In the genomic region with DNA sequence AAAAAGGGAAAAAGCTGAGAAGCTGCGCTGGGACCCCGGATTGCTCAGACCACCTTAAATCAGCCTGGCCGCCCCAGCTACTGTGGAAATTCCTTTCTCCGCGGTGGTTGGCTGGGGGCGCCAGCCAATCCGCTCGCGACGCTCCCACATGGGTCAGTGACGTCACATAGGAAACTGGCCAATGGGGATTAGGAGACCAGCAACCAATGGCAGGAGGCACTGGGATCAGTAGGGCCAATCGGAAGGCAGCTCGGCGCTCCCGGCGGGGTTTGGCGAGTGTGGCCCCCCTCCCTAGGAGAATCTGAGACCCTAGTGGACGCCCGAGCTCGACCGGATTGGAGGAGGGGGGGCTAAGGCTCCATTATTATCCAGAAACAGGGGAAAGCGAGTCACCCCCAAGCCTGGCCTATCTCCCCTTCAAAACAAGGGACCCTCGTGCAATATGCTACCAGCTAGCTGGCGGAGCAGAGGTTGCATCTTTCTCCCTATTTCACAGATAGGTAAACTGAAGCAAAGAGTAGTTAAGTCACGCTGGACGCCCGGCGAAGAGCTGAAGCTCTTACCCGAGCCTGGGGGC, we compare ENCODE assay signal across 8 cellular contexts. TPM values are rescaled to one million over a fixed set of nuclear protein-coding genes. Genes with fewer than 3 reads are reported as not detected.
DNase-seq lines count a peak whose midpoint lies in the region; ATAC-seq, FAIRE-seq and TF ChIP-seq lines count a peak whose summit lies in the region.

No MANE protein-coding gene starts in this region.

- TF ChIP-seq POLR2A in GM19099 (IDR thresholded peaks at IDR 0.05; ENCODE audit: extremely low read depth, insufficient read length, low read depth), result peak; percentile 60

- peaks cover 28% of the 10 kb centered on the region for H3K27me3 Mint-ChIP-seq in chondrocyte (ENCODE audit: low read depth)

- no peaks in the 10 kb centered on the region for H3K9me3 Mint-ChIP-seq in chondrocyte (ENCODE audit: low read depth)

- peak overlapping the region; percentile 93 for H3K27ac Mint-ChIP-seq in chondrocyte (ENCODE audit: unreplicated experiment)

- H3K4me1 ChIP-seq in keratinocyte (ENCODE audit: control insufficient read depth, extremely low read depth, insufficient read depth, low read length), result peaks cover 14% of the 10 kb centered on the region

- peak; percentile 85 for FAIRE-seq in keratinocyte (lab: Jason Lieb, UNC)

- H3K27ac ChIP-seq in keratinocyte (ENCODE audit: control insufficient read depth, insufficient read depth, low read length), result peak overlapping the region; percentile 76

- no peak for TF ChIP-seq CTCF in AG10803 (conservative IDR thresholded peaks at IDR 0.05; ENCODE audit: low read length)
- TF ChIP-seq CTCF in chondrocyte (IDR thresholded peaks at IDR 0.05), result no peak
- TF ChIP-seq CTCF in keratinocyte (optimal IDR thresholded peaks at IDR 0.05 in 1 of 3, IDR thresholded peaks at IDR 0.05 in 1 of 3, conservative IDR thresholded peaks at IDR 0.05 in 1 of 3; ENCODE audit: extremely low read depth in 1 of 3, insufficient read depth in 2 of 3, low read length in 3 of 3), result no peak

- H3K79me2 ChIP-seq in keratinocyte (ENCODE audit: control insufficient read depth, insufficient read depth, low read length), result no peaks in the 10 kb centered on the region

- H2AFZ ChIP-seq in keratinocyte (ENCODE audit: control insufficient read depth, low read length), result peak overlapping the region; percentile 93

- peak overlapping the region; percentile 79 for H3K9ac ChIP-seq in keratinocyte (ENCODE audit: control insufficient read depth, extremely low read depth, insufficient read depth, low read length)

- no peaks in the 10 kb centered on the region for H4K20me1 ChIP-seq in keratinocyte (ENCODE audit: control insufficient read depth, extremely low read depth, insufficient read depth, low read length)

- H3K4me2 ChIP-seq in keratinocyte (ENCODE audit: control insufficient read depth, extremely low read depth, insufficient read depth, low read depth, low read length), result peak overlapping the region; percentile 91

- H3K36me3 ChIP-seq in keratinocyte (ENCODE audit: control insufficient read depth in 2 of 2, extremely low read depth in 1 of 2, insufficient read depth in 2 of 2, low read length in 2 of 2), result no peaks in the 10 kb centered on the region

- peak; percentile 99 for DNase-seq in AG10803 (ENCODE audit: low read depth)
- peak; percentile 98 for DNase-seq in NCI-H460 (ENCODE audit: extremely low read depth, low read depth)
- DNase-seq in activated CD4-positive, alpha-beta T cell treated with anti-CD3 and anti-CD28 coated beads for 1 hour, result peak; percentile 90
- DNase-seq in chondrocyte (ENCODE audit: low spot score), result peak; percentile 98
- DNase-seq in keratinocyte (ENCODE audit: low read depth, low spot score), result peak; percentile 85
- peak; percentile 92 to 96 (median 93) for DNase-seq in stimulated activated CD4-positive, alpha-beta T cell treated with anti-CD3 and anti-CD28 coated beads, Interleukin-12 subunit alpha, Interleukin-12 subunit beta, amount 100 ng/mL, for 48 hours (ENCODE audit: low read depth in 2 of 3, low spot score in 1 of 3)

- peak; percentile 75 for ATAC-seq in HG03378 (IDR thresholded peaks at IDR 0.05; ENCODE audit: unreplicated experiment)

- no peaks in the 10 kb centered on the region for H3K9me3 ChIP-seq in keratinocyte (ENCODE audit: control insufficient read depth, low read depth, low read length)

- no peaks in the 10 kb centered on the region for H3K27me3 ChIP-seq in keratinocyte (ENCODE audit: control insufficient read depth, extremely low read depth, insufficient read depth, low read length)

- H3K9me1 ChIP-seq in keratinocyte (ENCODE audit: control insufficient read depth, extremely low read depth, insufficient read depth, low read length), result no peaks in the 10 kb centered on the region

- peaks cover 2% of the 10 kb centered on the region for H3K36me3 Mint-ChIP-seq in chondrocyte (ENCODE audit: low read depth)

- H3K4me3 Mint-ChIP-seq in chondrocyte (ENCODE audit: unreplicated experiment), result peak overlapping the region; percentile 83

- dilution Hi-C loops in keratinocyte (cut with MboI; ENCODE audit: extremely low pct_ligation_motif_present, low sequenced_read_pairs), result no loop called here

- H3K4me3 ChIP-seq in AG10803 (ENCODE audit: low read length), result peak overlapping the region; percentile 69
- H3K4me3 ChIP-seq in keratinocyte (ENCODE audit: control insufficient read depth in 2 of 3, extremely low read depth in 1 of 3, insufficient read depth in 2 of 3, low read depth in 1 of 3, low read length in 3 of 3), result peak overlapping the region; percentile 35 to 72 (median 65)

- peaks cover 20% of the 10 kb centered on the region for H3K4me1 Mint-ChIP-seq in chondrocyte (ENCODE audit: low read depth)

RNA-seq across cellular contexts. Expression of a gene that starts 6.5 kb away (rescaled TPM):
- 1.9 and 2.1 TPM in 2 replicates for total RNA-seq in NCI-H460 (2014; rRNA removed; shearing (Covaris generic))
- polyA plus RNA-seq in NCI-H460 (2014; cell fraction: nucleus; rRNA removed), result 2.2 and 8.4 TPM in 2 replicates
- total RNA-seq in chondrocyte, result 12.3 to 14.1 TPM (median 13.7 TPM) in 3 replicates
- 0.70 to 1.0 TPM (median 0.88 TPM) in 3 replicates for polyA plus RNA-seq in keratinocyte
- polyA plus RNA-seq in keratinocyte (2011; ENCODE audit: low read depth), result 0.94 TPM
- polyA plus RNA-seq in keratinocyte (2011; cell fraction: cytosol; rRNA removed), result 0.36 and 0.97 TPM in 2 replicates
- polyA plus RNA-seq in keratinocyte (2011; cell fraction: nucleus; rRNA removed), result 1.2 and 2.3 TPM in 2 replicates
- 0.82 and 1.4 TPM in 2 replicates for polyA plus RNA-seq in keratinocyte (2012; ENCODE audit: low replicate concordance)
- polyA minus RNA-seq in keratinocyte, result 0.63 to 2.2 TPM (median 0.90 TPM) in 3 replicates
- 7.5 TPM for polyA minus RNA-seq in keratinocyte (2011; cell fraction: cytosol; rRNA and poly(A)+ RNA removed)
- polyA minus RNA-seq in keratinocyte (2011; cell fraction: nucleus; rRNA and poly(A)+ RNA removed), result 0.95 and 1.2 TPM in 2 replicates

RNA-seq across cellular contexts. Expression of a gene that starts 26.7 kb away (rescaled TPM):
- 135 and 136 TPM in 2 replicates for total RNA-seq in NCI-H460 (2014; rRNA removed; shearing (Covaris generic))
- 134 and 176 TPM in 2 replicates for polyA plus RNA-seq in NCI-H460 (2014; cell fraction: nucleus; rRNA removed)
- total RNA-seq in chondrocyte, result 223 to 306 TPM (median 303 TPM) in 3 replicates
- polyA plus RNA-seq in keratinocyte, result 249 to 337 TPM (median 316 TPM) in 3 replicates
- 171 TPM for polyA plus RNA-seq in keratinocyte (2011; ENCODE audit: low read depth)
- 305 and 467 TPM in 2 replicates for polyA plus RNA-seq in keratinocyte (2011; cell fraction: cytosol; rRNA removed)
- 152 and 214 TPM in 2 replicates for polyA plus RNA-seq in keratinocyte (2011; cell fraction: nucleus; rRNA removed)
- 144 and 286 TPM in 2 replicates for polyA plus RNA-seq in keratinocyte (2012; ENCODE audit: low replicate concordance)
- polyA minus RNA-seq in keratinocyte, result 324 to 462 TPM (median 417 TPM) in 3 replicates
- polyA minus RNA-seq in keratinocyte (2011; cell fraction: cytosol; rRNA and poly(A)+ RNA removed), result 635 TPM
- 62.3 and 73.5 TPM in 2 replicates for polyA minus RNA-seq in keratinocyte (2011; cell fraction: nucleus; rRNA and poly(A)+ RNA removed)

RNA-seq across cellular contexts. Expression of a gene that starts 58.3 kb away (rescaled TPM):
- 3.9 and 4.7 TPM in 2 replicates for total RNA-seq in NCI-H460 (2014; rRNA removed; shearing (Covaris generic))
- polyA plus RNA-seq in NCI-H460 (2014; cell fraction: nucleus; rRNA removed), result 5.2 and 15.9 TPM in 2 replicates
- 0.36 to 1.1 TPM (median 0.55 TPM) in 3 replicates for total RNA-seq in chondrocyte
- 0.41 to 1.2 TPM (median 0.43 TPM) in 3 replicates for polyA plus RNA-seq in keratinocyte
- polyA plus RNA-seq in keratinocyte (2011; ENCODE audit: low read depth), result not detected
- polyA plus RNA-seq in keratinocyte (2011; cell fraction: cytosol; rRNA removed), result 0.38 and 0.40 TPM in 2 replicates
- polyA plus RNA-seq in keratinocyte (2011; cell fraction: nucleus; rRNA removed), result 0.77 and 1.0 TPM in 2 replicates
- polyA plus RNA-seq in keratinocyte (2012; ENCODE audit: low replicate concordance), result 1.2 TPM in 1 of 2 replicates, not detected in the other
- polyA minus RNA-seq in keratinocyte, result 1.1 to 1.7 TPM in 2 of 3 replicates, not detected in the other
- polyA minus RNA-seq in keratinocyte (2011; cell fraction: cytosol; rRNA and poly(A)+ RNA removed), result not detected
- polyA minus RNA-seq in keratinocyte (2011; cell fraction: nucleus; rRNA and poly(A)+ RNA removed), result not detected in 2 replicates

RNA-seq across cellular contexts. Expression of a gene that starts 58.5 kb away (rescaled TPM):
- total RNA-seq in NCI-H460 (2014; rRNA removed; shearing (Covaris generic)), result 26.9 and 28.7 TPM in 2 replicates
- polyA plus RNA-seq in NCI-H460 (2014; cell fraction: nucleus; rRNA removed), result 34.4 and 36.7 TPM in 2 replicates
- 62.1 to 68.9 TPM (median 68.1 TPM) in 3 replicates for total RNA-seq in chondrocyte
- 12.7 to 47.8 TPM (median 17.6 TPM) in 3 replicates for polyA plus RNA-seq in keratinocyte
- polyA plus RNA-seq in keratinocyte (2011; ENCODE audit: low read depth), result 5.3 TPM
- polyA plus RNA-seq in keratinocyte (2011; cell fraction: cytosol; rRNA removed), result 23.6 and 40.7 TPM in 2 replicates
- polyA plus RNA-seq in keratinocyte (2011; cell fraction: nucleus; rRNA removed), result 30.7 and 37.7 TPM in 2 replicates
- polyA plus RNA-seq in keratinocyte (2012; ENCODE audit: low replicate concordance), result 30.2 and 62.2 TPM in 2 replicates
- 28.8 to 128 TPM (median 38.1 TPM) in 3 replicates for polyA minus RNA-seq in keratinocyte
- 40.5 TPM for polyA minus RNA-seq in keratinocyte (2011; cell fraction: cytosol; rRNA and poly(A)+ RNA removed)
- 17.4 and 19.7 TPM in 2 replicates for polyA minus RNA-seq in keratinocyte (2011; cell fraction: nucleus; rRNA and poly(A)+ RNA removed)

Comparison
In these comparisons a context has a peak if more than half of its experiments do, and no peak if none do; other contexts are left out.
1. Peak in every context shown above with its lines: DNase-seq, ATAC-seq, H3K4me3 ChIP-seq and H3K27ac ChIP-seq.